10 cellular contexts compared by ENCODE assay signal in genomic region chr1:207181838-207182237, GRCh38.
DNase-seq lines count a peak whose midpoint lies in the region; ATAC-seq, FAIRE-seq and TF ChIP-seq lines count a peak whose summit lies in the region.
"Had no signal": no experiment of that assay in that cellular context is flagged by ENCODE, and none has a peak within 500 bp of the region (broad histone marks: within the 10 kb centered on the region; RNA-seq: fewer than 3 reads in every experiment).

No MANE protein-coding gene starts in this region.

- H3K9ac ChIP-seq in K562 (ENCODE audit: insufficient read depth in 1 of 2, low read depth in 2 of 2, low read length in 2 of 2) = no peak overlapping the region

- CTCF ChIA-PET in K562 (lab: Yijun Ruan, JAX; ENCODE audit: low intra/inter-chr PET ratio) = interaction anchor here (0.6 to 2.4 kb wide), 4 partner anchors 217 to 316 kb away, joined by 3 to 16 read pairs (median 4); no protein-coding TSS in a partner anchor

- intact Hi-C loops in K562 (cut with micrococcal nuclease) = loop anchor here (1.0 to 5.0 kb wide), 3 partner anchors 139 to 315 kb away; partner anchors contain the start of genes CD55 and CR1
- intact Hi-C loops in mucosa of descending colon (cut with DNase I, micrococcal nuclease) = no loop called here

- peak in 2 of 3 donors; percentile 1 to 38 for DNase-seq in CD4-positive, CD25-positive, alpha-beta regulatory T cell
- DNase-seq in K562 (ENCODE audit: extremely low read depth in 1 of 4, low spot score in 3 of 4) (peak in 1 of 4 experiments; percentile 28), kidney glomerular epithelial cell (lab: John Stamatoyannopoulos, UW) (peak; percentile 2), mucosa of descending colon (no peak)
- DNase-seq in activated T-cell treated with anti-CD3 and anti-CD28 coated beads, Interleukin-2, amount 50 U/mL, for 1 hour = no peak
- no peak for DNase-seq in stimulated activated effector memory CD8-positive, alpha-beta T cell treated with anti-CD3 and anti-CD28 coated beads, Interleukin-12 subunit alpha, Interleukin-12 subunit beta, amount 100 ng/mL, for 72 hours (ENCODE audit: low spot score in 2 of 2)
- DNase-seq: activated CD4-positive, alpha-beta T cell treated with anti-CD3 and anti-CD28 coated beads, Interleukin-2, amount 10 ng/mL, durations not matched to agents 7 days and 5 days had no signal

- ATAC-seq in CD4-positive, CD25-positive, alpha-beta regulatory T cell (ENCODE audit: low read depth in 2 of 2) = no peak
- ATAC-seq in K562 (peak; percentile 41; the same call in 1 of the 3 replicates), mucosa of descending colon (no peak)
- no peak for ATAC-seq in activated T-helper 17 cell treated with anti-CD3 and anti-CD28 coated beads, Interleukin-2, amount 50 U/mL, for 72 hours (replicated peaks)
- no peak for ATAC-seq in stimulated activated effector memory CD8-positive, alpha-beta T cell treated with anti-CD3 and anti-CD28 coated beads, Interleukin-12 subunit alpha, Interleukin-12 subunit beta, amount 100 ng/mL, for 72 hours

- no peaks in the 10 kb centered on the region for H4K20me1 ChIP-seq in K562 (replicated peaks; ENCODE audit: control insufficient read depth, insufficient read depth, low read length)

- H3K4me3 Mint-ChIP-seq in CD4-positive, CD25-positive, alpha-beta regulatory T cell = no peak overlapping the region
- H3K4me3 Mint-ChIP-seq in activated T-helper 17 cell treated with anti-CD3 and anti-CD28 coated beads, Interleukin-2, amount 50 U/mL, for 72 hours = no peak overlapping the region
- no peak overlapping the region for H3K4me3 Mint-ChIP-seq in stimulated activated effector memory CD8-positive, alpha-beta T cell treated with anti-CD3 and anti-CD28 coated beads, Interleukin-12 subunit alpha, Interleukin-12 subunit beta, amount 100 ng/mL, for 72 hours
- H3K4me3 Mint-ChIP-seq: activated CD4-positive, alpha-beta T cell treated with anti-CD3 and anti-CD28 coated beads, Interleukin-2, amount 10 ng/mL, durations not matched to agents 7 days and 5 days had no signal

- H3K36me3 Mint-ChIP-seq in CD4-positive, CD25-positive, alpha-beta regulatory T cell = no peaks in the 10 kb centered on the region
- H3K36me3 Mint-ChIP-seq in activated T-helper 17 cell treated with anti-CD3 and anti-CD28 coated beads, Interleukin-2, amount 50 U/mL, for 72 hours (ENCODE audit: low read depth) = no peaks in the 10 kb centered on the region
- H3K36me3 Mint-ChIP-seq in stimulated activated effector memory CD8-positive, alpha-beta T cell treated with anti-CD3 and anti-CD28 coated beads, Interleukin-12 subunit alpha, Interleukin-12 subunit beta, amount 100 ng/mL, for 72 hours = no peaks in the 10 kb centered on the region

- no peaks in the 10 kb centered on the region for H3K4me1 ChIP-seq in CD4-positive, CD25-positive, alpha-beta regulatory T cell (ENCODE audit: control insufficient read depth, insufficient read depth, low read length, poor library complexity, severe bottlenecking)
- H3K4me1 ChIP-seq in K562 (replicated peaks in 1 of 2; ENCODE audit: control insufficient read depth in 2 of 2, insufficient read depth in 2 of 2, low read length in 2 of 2) (no peaks in the 10 kb centered on the region), mucosa of descending colon (ENCODE audit: low read depth) (no peaks in the 10 kb centered on the region)

- no peak overlapping the region for H3K4me3 ChIP-seq in CD4-positive, CD25-positive, alpha-beta regulatory T cell (ENCODE audit: low read depth, low read length)
- H3K4me3 ChIP-seq in K562 (no peak overlapping the region), mucosa of descending colon (no peak overlapping the region)
- H3K4me3 ChIP-seq: skin epidermis had no signal

- H3K9me3 ChIP-seq in CD4-positive, CD25-positive, alpha-beta regulatory T cell (ENCODE audit: control insufficient read depth in 2 of 2, low read length in 2 of 2) = no peaks in the 10 kb centered on the region
- H3K9me3 ChIP-seq in K562 (replicated peaks; ENCODE audit: control insufficient read depth, insufficient read depth, low read depth, low read length) (no peaks in the 10 kb centered on the region), mucosa of descending colon (no peaks in the 10 kb centered on the region)

- H3K27me3 Mint-ChIP-seq in CD4-positive, CD25-positive, alpha-beta regulatory T cell = peaks cover 24% of the 10 kb centered on the region
- peaks cover 15% of the 10 kb centered on the region for H3K27me3 Mint-ChIP-seq in activated T-helper 17 cell treated with anti-CD3 and anti-CD28 coated beads, Interleukin-2, amount 50 U/mL, for 72 hours

- H2AFZ ChIP-seq in K562 (ENCODE audit: low read depth, low read length) = no peak overlapping the region

- H3K79me2 ChIP-seq in K562 (ENCODE audit: control insufficient read depth, insufficient read depth, low read length) = no peaks in the 10 kb centered on the region

- no peak overlapping the region for H3K27ac ChIP-seq in CD4-positive, CD25-positive, alpha-beta regulatory T cell (ENCODE audit: insufficient read depth, low read length, poor library complexity, severe bottlenecking)
- H3K27ac ChIP-seq in K562 (ENCODE audit: extremely low read depth, low read depth, low read length) = no peak overlapping the region
- H3K27ac ChIP-seq: skin epidermis had no signal

- H3K27ac Mint-ChIP-seq in CD4-positive, CD25-positive, alpha-beta regulatory T cell = no peak overlapping the region
- no peak overlapping the region for H3K27ac Mint-ChIP-seq in activated T-helper 17 cell treated with anti-CD3 and anti-CD28 coated beads, Interleukin-2, amount 50 U/mL, for 72 hours
- H3K27ac Mint-ChIP-seq in stimulated activated effector memory CD8-positive, alpha-beta T cell treated with anti-CD3 and anti-CD28 coated beads, Interleukin-12 subunit alpha, Interleukin-12 subunit beta, amount 100 ng/mL, for 72 hours = no peak overlapping the region
- H3K27ac Mint-ChIP-seq: activated CD4-positive, alpha-beta T cell treated with anti-CD3 and anti-CD28 coated beads, Interleukin-2, amount 10 ng/mL, durations not matched to agents 7 days and 5 days had no signal

- no peaks in the 10 kb centered on the region for H3K36me3 ChIP-seq in CD4-positive, CD25-positive, alpha-beta regulatory T cell (ENCODE audit: control insufficient read depth, insufficient read depth, low read length)
- H3K36me3 ChIP-seq in K562 (ENCODE audit: control insufficient read depth, insufficient read depth, low read length) = no peaks in the 10 kb centered on the region
- H3K36me3 ChIP-seq in mucosa of descending colon (ENCODE audit: low read depth) = no peaks in the 10 kb centered on the region

- POLR2A ChIA-PET in K562 (lab: Yijun Ruan, JAX) = interaction anchor here (1.1 to 1.2 kb wide), 2 partner anchors 9 to 14 kb away, joined by 5 read pairs; no protein-coding TSS in a partner anchor

- in situ Hi-C loops in K562 (cut with MboI) = no loop called here

- H3K9me3 Mint-ChIP-seq in CD4-positive, CD25-positive, alpha-beta regulatory T cell = peaks cover 0 to 3% (median 0%) of the 10 kb centered on the region in 7 donors
- no peaks in the 10 kb centered on the region for H3K9me3 Mint-ChIP-seq in activated T-helper 17 cell treated with anti-CD3 and anti-CD28 coated beads, Interleukin-2, amount 50 U/mL, for 72 hours
- H3K9me3 Mint-ChIP-seq in stimulated activated effector memory CD8-positive, alpha-beta T cell treated with anti-CD3 and anti-CD28 coated beads, Interleukin-12 subunit alpha, Interleukin-12 subunit beta, amount 100 ng/mL, for 72 hours = no peaks in the 10 kb centered on the region

- TF ChIP-seq RAD21 in K562 (CRISPR knock-in tag; conservative IDR thresholded peaks at IDR 0.05 in 1 of 2, IDR thresholded peaks at IDR 0.05 in 1 of 2) = peak; percentile 87 to 93

- peaks cover 2% of the 10 kb centered on the region for H3K27me3 ChIP-seq in CD4-positive, CD25-positive, alpha-beta regulatory T cell (ENCODE audit: control insufficient read depth, insufficient read depth, low read length)
- no peaks in the 10 kb centered on the region for H3K27me3 ChIP-seq in K562 (ENCODE audit: control insufficient read depth in 2 of 2, insufficient read depth in 2 of 2, low read length in 2 of 2)

- FAIRE-seq in K562 (lab: Jason Lieb, UNC) = peak; percentile 65

- no peaks in the 10 kb centered on the region for H3K4me1 Mint-ChIP-seq in CD4-positive, CD25-positive, alpha-beta regulatory T cell
- H3K4me1 Mint-ChIP-seq in activated T-helper 17 cell treated with anti-CD3 and anti-CD28 coated beads, Interleukin-2, amount 50 U/mL, for 72 hours = no peaks in the 10 kb centered on the region
- H3K4me1 Mint-ChIP-seq in stimulated activated effector memory CD8-positive, alpha-beta T cell treated with anti-CD3 and anti-CD28 coated beads, Interleukin-12 subunit alpha, Interleukin-12 subunit beta, amount 100 ng/mL, for 72 hours = no peaks in the 10 kb centered on the region
- H3K4me1 Mint-ChIP-seq: activated CD4-positive, alpha-beta T cell treated with anti-CD3 and anti-CD28 coated beads, Interleukin-2, amount 10 ng/mL, durations not matched to agents 7 days and 5 days had no signal

- H3K9me1 ChIP-seq in K562 (ENCODE audit: control insufficient read depth, insufficient read depth, low read length) = no peaks in the 10 kb centered on the region

- no TSS peak for BruUV-seq in K562 (replicated peaks; lab: Mats Ljungman, UMichigan)

- TF ChIP-seq EP300 in K562 (IDR thresholded peaks at IDR 0.05; ENCODE audit: low read length) = no peak

- TF ChIP-seq POLR2A in K562 (conservative IDR thresholded peaks at IDR 0.05) = no peak

- no peak overlapping the region for H3K4me2 ChIP-seq in K562 (ENCODE audit: insufficient read depth, low read length)

- TF ChIP-seq CTCF in LNCAP (IDR thresholded peaks at IDR 0.05) (peak; percentile 23; the same call in 1 of the 2 replicates), K562 (IDR thresholded peaks at IDR 0.05 in 2 of 3, conservative IDR thresholded peaks at IDR 0.05 in 1 of 3; ENCODE audit: insufficient read depth in 2 of 3, low read depth in 1 of 3, low read length in 3 of 3) (peak in 2 of 3 experiments; percentile 29 to 66; a peak in 3 of 6 replicates), mucosa of descending colon (IDR thresholded peaks at IDR 0.05) (no peak)

TF ChIP-seq in K562, 482 proteins besides CTCF, POLR2A, EP300 and RAD21 (continues in another document):
- TF ChIP-seq POU5F1 (IDR thresholded peaks at IDR 0.05; ENCODE audit: borderline replicate concordance, low read depth, low read length, partially characterized antibody) = no peak
- 0 out of 4 replicates have a peak, but pooled peaks of 1 of the 2 experiments have one; percentile 29 for TF ChIP-seq ARNT (IDR thresholded peaks at IDR 0.05)
- TF ChIP-seq TAF15 (IDR thresholded peaks at IDR 0.05; ENCODE audit: low read depth, low read length) = no peak

Comparison
In these comparisons a context has a peak if more than half of its experiments do, and no peak if none do; other contexts are left out.
1. DNase-seq: peak in CD4-positive, CD25-positive, alpha-beta regulatory T cell (2 of 3) and kidney glomerular epithelial cell (single experiment); none in activated T-cell treated with anti-CD3 and anti-CD28 coated beads, Interleukin-2, amount 50 U/mL, for 1 hour (single experiment), stimulated activated effector memory CD8-positive, alpha-beta T cell treated with anti-CD3 and anti-CD28 coated beads, Interleukin-12 subunit alpha, Interleukin-12 subunit beta, amount 100 ng/mL, for 72 hours (0 of 2) and mucosa of descending colon (0 of 3).